ENCODE assay signal across 12 cellular contexts in the genomic region with DNA sequence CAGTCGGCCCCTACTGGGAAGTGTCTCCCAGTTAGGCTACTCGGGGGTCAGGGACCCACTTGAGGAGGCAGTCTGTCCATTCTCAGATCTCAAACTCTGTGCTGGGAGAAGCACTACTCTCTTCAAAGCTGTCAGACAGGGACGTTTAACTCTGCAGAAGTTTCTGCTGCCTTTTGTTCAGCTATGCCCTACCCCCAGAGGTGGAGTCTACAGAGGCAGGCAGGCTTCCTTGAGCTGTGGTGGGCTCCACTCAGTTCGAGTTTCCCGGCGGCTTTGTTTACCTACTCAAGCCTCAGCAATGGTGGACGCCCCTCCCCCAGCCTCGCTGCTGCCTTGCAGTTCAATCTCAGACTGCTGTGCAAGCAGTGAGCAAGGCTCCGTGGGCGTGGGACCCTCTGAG. TPM values are rescaled to one million over a fixed set of nuclear protein-coding genes. Genes with fewer than 3 reads are reported as not detected.
A peak's percentile ranks its signal among the peaks of the same experiment; 100 is the strongest.
DNase-seq lines count a peak whose midpoint lies in the region; ATAC-seq and TF ChIP-seq lines count a peak whose summit lies in the region.
"Not testable (repeated sequence)": the region's sequence is repeated elsewhere in the genome, so short reads cannot be mapped to it uniquely, and the experiment has no call there.
"Had no signal": no experiment of that assay in that cellular context is flagged by ENCODE, and none has a peak within 500 bp of the region (broad histone marks: within the 10 kb centered on the region; RNA-seq: fewer than 3 reads in every experiment).

No MANE protein-coding gene starts in this region.

- peaks cover 37% of the 10 kb centered on the region for H3K4me1 ChIP-seq in CD8-positive, alpha-beta memory T cell (ENCODE audit: insufficient read depth, low read length)
- H3K4me1 ChIP-seq in testis: peaks cover 13% of the 10 kb centered on the region

- TF ChIP-seq CTCF in CD4-positive, alpha-beta T cell (IDR thresholded peaks at IDR 0.05); osteocyte (IDR thresholded peaks at IDR 0.05); testis (IDR thresholded peaks at IDR 0.05): not testable (repeated sequence)

- not testable (repeated sequence) for TF ChIP-seq POLR2A in testis (IDR thresholded peaks at IDR 0.05)

- WGBS in testis, 2 donors: 71 to 92% methylated on average over 3 to 10 of the region's 10 CpGs

- CTCF ChIA-PET in CD4-positive, alpha-beta T cell (lab: Charles Lee): interaction anchor here (1.7 kb wide), 1 partner anchor 42 kb away, joined by 6 read pairs; no protein-coding TSS in a partner anchor
- CTCF ChIA-PET in CD8-positive, alpha-beta memory T cell (lab: Charles Lee): interaction anchor here (1.5 kb wide), 2 partner anchors 9 to 12 kb away, joined by 3 to 4 read pairs; no protein-coding TSS in a partner anchor

- H3K36me3 Mint-ChIP-seq in CD4-positive, alpha-beta T cell (ENCODE audit: low read depth): peaks cover 97% of the 10 kb centered on the region
- H3K36me3 Mint-ChIP-seq in CD8-positive, alpha-beta memory T cell: peaks cover 29 to 82% (median 41%) of the 10 kb centered on the region in 3 donors
- H3K36me3 Mint-ChIP-seq in activated naive CD8-positive, alpha-beta T cell: peaks cover 34% of the 10 kb centered on the region
- peaks cover 22 to 87% (median 56%) of the 10 kb centered on the region in 3 donors for H3K36me3 Mint-ChIP-seq in naive thymus-derived CD8-positive, alpha-beta T cell
- not testable (repeated sequence) for H3K36me3 Mint-ChIP-seq in osteocyte (ENCODE audit: unreplicated experiment)

- intact Hi-C loops in CD4-positive, alpha-beta T cell (cut with DNase I, micrococcal nuclease); testis (cut with DNase I; ENCODE audit: low total_unique reads): not testable (repeated sequence)

- H3K9me3 Mint-ChIP-seq in CD4-positive, alpha-beta T cell; activated naive CD8-positive, alpha-beta T cell (ENCODE audit: low read depth); osteocyte (ENCODE audit: unreplicated experiment): not testable (repeated sequence)
- peaks cover 6 to 15% (median 12%) of the 10 kb centered on the region in 5 donors for H3K9me3 Mint-ChIP-seq in CD8-positive, alpha-beta memory T cell
- H3K9me3 Mint-ChIP-seq in naive thymus-derived CD8-positive, alpha-beta T cell: peaks cover 0 to 42% (median 21%) of the 10 kb centered on the region in 9 donors

- H3K4me1 Mint-ChIP-seq in CD4-positive, alpha-beta T cell (ENCODE audit: low read depth): peaks cover 96% of the 10 kb centered on the region
- peaks cover 80 to 94% (median 89%) of the 10 kb centered on the region in 3 donors for H3K4me1 Mint-ChIP-seq in CD8-positive, alpha-beta memory T cell
- peaks cover 93% of the 10 kb centered on the region for H3K4me1 Mint-ChIP-seq in activated naive CD8-positive, alpha-beta T cell (ENCODE audit: low read depth)
- peaks cover 50 to 92% (median 86%) of the 10 kb centered on the region in 4 donors for H3K4me1 Mint-ChIP-seq in naive thymus-derived CD8-positive, alpha-beta T cell
- H3K4me1 Mint-ChIP-seq in osteocyte (ENCODE audit: unreplicated experiment): not testable (repeated sequence)

- not testable (repeated sequence) for H3K4me3 Mint-ChIP-seq in CD4-positive, alpha-beta T cell; CD8-positive, alpha-beta memory T cell; activated naive CD8-positive, alpha-beta T cell; osteocyte (ENCODE audit: unreplicated experiment)
- H3K4me3 Mint-ChIP-seq in naive thymus-derived CD8-positive, alpha-beta T cell: peak overlapping the region in 2 of 10 donors; percentile 22 to 23

- H3K27me3 ChIP-seq in CD4-positive, alpha-beta T cell (ENCODE audit: control insufficient read depth, insufficient read depth, low read length); CD8-positive, alpha-beta memory T cell (ENCODE audit: insufficient read depth, low read length, poor library complexity, severe bottlenecking); testis: not testable (repeated sequence)

- not testable (repeated sequence) for ATAC-seq in CD4-positive, alpha-beta T cell (ENCODE audit: poor library complexity); naive thymus-derived CD8-positive, alpha-beta T cell

- H3K36me3 ChIP-seq in CD8-positive, alpha-beta memory T cell (ENCODE audit: insufficient read depth, low read length); testis (ENCODE audit: low read depth, missing control alignments): not testable (repeated sequence)

- peak overlapping the region; percentile 88 for H3K27ac Mint-ChIP-seq in CD4-positive, alpha-beta T cell
- peak overlapping the region in 5 of 8 donors; percentile 27 to 90 (median 54) for H3K27ac Mint-ChIP-seq in CD8-positive, alpha-beta memory T cell
- H3K27ac Mint-ChIP-seq in activated naive CD8-positive, alpha-beta T cell: peak overlapping the region; percentile 72
- H3K27ac Mint-ChIP-seq in naive thymus-derived CD8-positive, alpha-beta T cell: peak overlapping the region; percentile 65 to 96 (median 88)
- H3K27ac Mint-ChIP-seq in osteocyte (ENCODE audit: unreplicated experiment): not testable (repeated sequence)

- H3K27ac ChIP-seq in CD4-positive, alpha-beta T cell (ENCODE audit: low read depth, low read length); CD8-positive, alpha-beta memory T cell (ENCODE audit: low read depth, low read length); testis: not testable (repeated sequence)

- not testable (repeated sequence) for H3K9me3 ChIP-seq in CD4-positive, alpha-beta T cell (ENCODE audit: control insufficient read depth, low read length); CD8-positive, alpha-beta memory T cell (ENCODE audit: low read length); testis

- DNase-seq in CD4-positive, alpha-beta T cell: peak in 1 of 10 experiments; percentile 31
- not testable (repeated sequence) for DNase-seq in CD8-positive, alpha-beta memory T cell; naive thymus-derived CD8-positive, alpha-beta T cell
- DNase-seq in activated CD4-positive, CD25-positive, alpha-beta regulatory T cell treated with anti-CD3 and anti-CD28 coated beads, Interleukin-2, amount 50 U/mL, for 72 hours: peak; percentile 16
- DNase-seq in activated T-cell treated with anti-CD3 and anti-CD28 coated beads, Interleukin-2, amount 50 U/mL, for 48 hours: peak; percentile 16 to 21
- DNase-seq in osteocyte (ENCODE audit: extremely low spot score, unreplicated experiment) (peak; percentile 79), testis (peak; percentile 8)

- not testable (repeated sequence) for H3K4me3 ChIP-seq in CD8-positive, alpha-beta memory T cell (ENCODE audit: low read length); testis

- POLR2A ChIA-PET in CD4-positive, alpha-beta T cell (lab: Charles Lee): interaction anchor here (0.6 to 1.1 kb wide), 3 partner anchors 33 to 111 kb away, joined by 3 read pairs; no protein-coding TSS in a partner anchor
- POLR2A ChIA-PET in CD8-positive, alpha-beta memory T cell (lab: Charles Lee): interaction anchor here (0.6 kb wide), 3 partner anchors 19 to 567 kb away, joined by 3 to 4 read pairs (median 3); no protein-coding TSS in a partner anchor
- POLR2A ChIA-PET in naive thymus-derived CD8-positive, alpha-beta T cell (lab: Charles Lee): interaction anchor here (0.6 to 1.8 kb wide), 5 partner anchors 12 to 73 kb away, joined by 3 to 9 read pairs (median 3); no protein-coding TSS in a partner anchor

- H3K27me3 Mint-ChIP-seq in CD4-positive, alpha-beta T cell; CD8-positive, alpha-beta memory T cell; activated naive CD8-positive, alpha-beta T cell; naive thymus-derived CD8-positive, alpha-beta T cell: not testable (repeated sequence)
- peaks cover 42% of the 10 kb centered on the region for H3K27me3 Mint-ChIP-seq in osteocyte (ENCODE audit: unreplicated experiment)

RNA-seq across cellular contexts. Expression of gene FGD3, which starts 51.5 kb away (rescaled TPM):
- total RNA-seq in CD4-positive, alpha-beta T cell: 10 to 100 TPM; 91.0 to 95.7 TPM
- 10 to 100 TPM; 54.6 to 56.5 TPM for total RNA-seq in CD8-positive, alpha-beta memory T cell
- 134 TPM for polyA plus RNA-seq in CD8-positive, alpha-beta memory T cell
- 100 to 1,000 TPM; 329 to 330 TPM for total RNA-seq in naive thymus-derived CD8-positive, alpha-beta T cell
- 100 to 1,000 TPM in 2 of 3 donors, 10 to 100 TPM in 1; 64.2 to 161 (median 103) TPM for polyA plus RNA-seq in naive thymus-derived CD8-positive, alpha-beta T cell
- total RNA-seq in osteocyte (not detected in 2 replicates), testis (10 to 100 TPM; 12.8 to 14.3 TPM)
- polyA plus RNA-seq in testis (ENCODE audit: insufficient read depth, low read depth, low replicate concordance): 14.0 TPM
- total RNA-seq: G401, H4 had no signal
- polyA plus RNA-seq: AG04450 had no signal

RNA-seq across cellular contexts. Expression of gene SUSD3, which starts 59.6 kb away (rescaled TPM):
- 10 to 100 TPM; 33.9 to 35.6 TPM for total RNA-seq in CD4-positive, alpha-beta T cell
- total RNA-seq in CD8-positive, alpha-beta memory T cell: 10 to 100 TPM; 11.3 to 12.3 TPM
- polyA plus RNA-seq in CD8-positive, alpha-beta memory T cell: 103 TPM
- 10 to 100 TPM; 62.1 to 64.0 TPM for total RNA-seq in naive thymus-derived CD8-positive, alpha-beta T cell
- 100 to 1,000 TPM in 2 of 3 donors, 10 to 100 TPM in 1; 86.7 to 208 (median 145) TPM for polyA plus RNA-seq in naive thymus-derived CD8-positive, alpha-beta T cell
- not detected in 2 replicates for total RNA-seq in osteocyte
- 100 to 1,000 TPM; 282 to 537 TPM for total RNA-seq in testis
- polyA plus RNA-seq in testis (ENCODE audit: insufficient read depth, low read depth, low replicate concordance): 172 TPM
- total RNA-seq: A172, G401, H4 had no signal

Comparison
In these comparisons a context has a peak if more than half of its experiments do, and no peak if none do; other contexts are left out.
1. RNA of gene FGD3, which starts 51.5 kb away (total RNA-seq): 329 to 330 TPM in naive thymus-derived CD8-positive, alpha-beta T cell, 91.0 to 95.7 TPM in CD4-positive, alpha-beta T cell, 54.6 to 56.5 TPM in CD8-positive, alpha-beta memory T cell and 12.8 to 14.3 TPM in testis; not detected in osteocyte; every median in the first group is over 10 times any median in the second.
2. RNA of gene SUSD3, which starts 59.6 kb away (total RNA-seq): 282 to 537 TPM in testis, 62.1 to 64.0 TPM in naive thymus-derived CD8-positive, alpha-beta T cell, 33.9 to 35.6 TPM in CD4-positive, alpha-beta T cell and 11.3 to 12.3 TPM in CD8-positive, alpha-beta memory T cell; not detected in osteocyte; every median in the first group is over 10 times any median in the second.